In genomic region chr19:23718802-23719201, GRCh38 we compare ENCODE assay signal across 1 cellular context.
TF ChIP-seq lines count a peak whose summit lies in the region.

No MANE protein-coding gene starts in this region.

TF ChIP-seq in WTC11, 78 proteins besides CTCF, POLR2A, EP300 and RAD21 (continued from another document):
- no peak for TF ChIP-seq AFF4 (CRISPR knock-in tag; IDR thresholded peaks at IDR 0.05; ENCODE audit: borderline replicate concordance)
- no peak for TF ChIP-seq E2F4 (CRISPR knock-in tag; IDR thresholded peaks at IDR 0.05; ENCODE audit: borderline replicate concordance, low read depth)
- TF ChIP-seq ZNF138 (CRISPR knock-in tag; conservative IDR thresholded peaks at IDR 0.05) = no peak
- no peak for TF ChIP-seq ARID4B (CRISPR knock-in tag; IDR thresholded peaks at IDR 0.05; ENCODE audit: borderline replicate concordance)
- TF ChIP-seq STAT6 (CRISPR knock-in tag; conservative IDR thresholded peaks at IDR 0.05; ENCODE audit: low read depth) = no peak
- TF ChIP-seq HMGXB4 (CRISPR knock-in tag; IDR thresholded peaks at IDR 0.05) = no peak
- TF ChIP-seq ATF1 (CRISPR knock-in tag; IDR thresholded peaks at IDR 0.05) = no peak
